19 cellular contexts compared by ENCODE assay signal in genomic region chr10:119286983-119287612, GRCh38.
DNase-seq lines count a peak whose midpoint lies in the region; ATAC-seq and TF ChIP-seq lines count a peak whose summit lies in the region.
"Had no signal": no experiment of that assay in that cellular context is flagged by ENCODE, and none has a peak within 500 bp of the region (broad histone marks: within the 10 kb centered on the region; RNA-seq: fewer than 3 reads in every experiment).

No MANE protein-coding gene starts in this region.

- H3K4me1 Mint-ChIP-seq in activated CD8-positive, alpha-beta memory T cell treated with anti-CD3 and anti-CD28 coated beads, Interleukin-2, amount 10 ng/mL, durations not matched to agents 7 days and 5 days, result peaks cover 76% of the 10 kb centered on the region
- peaks cover 58 to 82% (median 70%) of the 10 kb centered on the region in 3 donors for H3K4me1 Mint-ChIP-seq in CD8-positive, alpha-beta memory T cell
- H3K4me1 Mint-ChIP-seq in activated naive CD8-positive, alpha-beta T cell treated with anti-CD3 and anti-CD28 coated beads, Interleukin-2, amount 50 U/mL, for 24 hours, result peaks cover 70% of the 10 kb centered on the region

- intact Hi-C loops in gastrocnemius medialis (cut with DNase I; ENCODE audit: low total_unique reads), result no loop called here

- H3K36me3 ChIP-seq in CD8-positive, alpha-beta memory T cell (ENCODE audit: insufficient read depth, low read length), result no peaks in the 10 kb centered on the region
- H3K36me3 ChIP-seq in gastrocnemius medialis, result no peaks in the 10 kb centered on the region
- H3K36me3 ChIP-seq: prostate gland, SJCRH30, spleen had no signal

- CTCF ChIA-PET in activated CD8-positive, alpha-beta memory T cell treated with anti-CD3 and anti-CD28 coated beads, Interleukin-2, amount 10 ng/mL, durations not matched to agents 7 days and 5 days (lab: Charles Lee), result interaction anchor here (1.0 to 3.4 kb wide), 6 partner anchors 16 to 80 kb away, joined by 3 to 10 read pairs (median 3); partner anchors contain the start of gene GRK5
- CTCF ChIA-PET in CD8-positive, alpha-beta memory T cell (lab: Charles Lee), result no interaction called here

- no peak for ATAC-seq in activated CD8-positive, alpha-beta memory T cell treated with anti-CD3 and anti-CD28 coated beads, Interleukin-2, amount 10 ng/mL, durations not matched to agents 7 days and 5 days
- ATAC-seq in activated naive CD8-positive, alpha-beta T cell treated with anti-CD3 and anti-CD28 coated beads, Interleukin-2, amount 50 U/mL, for 24 hours, result no peak
- no peak for ATAC-seq in gastrocnemius medialis
- no peak for ATAC-seq in GM18858 (IDR thresholded peaks at IDR 0.05; ENCODE audit: unreplicated experiment)

- no peaks in the 10 kb centered on the region for H3K27me3 Mint-ChIP-seq in activated CD8-positive, alpha-beta memory T cell treated with anti-CD3 and anti-CD28 coated beads, Interleukin-2, amount 10 ng/mL, durations not matched to agents 7 days and 5 days
- peaks cover 0 to 1% of the 10 kb centered on the region in 2 donors for H3K27me3 Mint-ChIP-seq in CD8-positive, alpha-beta memory T cell
- H3K27me3 Mint-ChIP-seq in activated naive CD8-positive, alpha-beta T cell treated with anti-CD3 and anti-CD28 coated beads, Interleukin-2, amount 50 U/mL, for 24 hours, result no peaks in the 10 kb centered on the region

- H3K4me1 ChIP-seq in CD8-positive, alpha-beta memory T cell (ENCODE audit: insufficient read depth, low read length), result peaks cover 88% of the 10 kb centered on the region
- H3K4me1 ChIP-seq in gastrocnemius medialis, result peaks cover 52 to 63% of the 10 kb centered on the region in 2 donors

- no peak overlapping the region for H3K4me3 Mint-ChIP-seq in activated CD8-positive, alpha-beta memory T cell treated with anti-CD3 and anti-CD28 coated beads, Interleukin-2, amount 10 ng/mL, durations not matched to agents 7 days and 5 days
- H3K4me3 Mint-ChIP-seq in CD8-positive, alpha-beta memory T cell, result peak overlapping the region in 6 of 7 donors; percentile 9 to 72 (median 42)
- no peak overlapping the region for H3K4me3 Mint-ChIP-seq in activated naive CD8-positive, alpha-beta T cell treated with anti-CD3 and anti-CD28 coated beads, Interleukin-2, amount 50 U/mL, for 24 hours
- H3K4me3 Mint-ChIP-seq: CD14-positive monocyte had no signal

- no peak overlapping the region for H3K4me3 ChIP-seq in CD8-positive, alpha-beta memory T cell (ENCODE audit: low read length)
- H3K4me3 ChIP-seq in gastrocnemius medialis, result no peak overlapping the region
- H3K4me3 ChIP-seq: PC-9, prostate gland, SJCRH30, spleen had no signal

- peak overlapping the region; percentile 43 for H3K27ac Mint-ChIP-seq in activated CD8-positive, alpha-beta memory T cell treated with anti-CD3 and anti-CD28 coated beads, Interleukin-2, amount 10 ng/mL, durations not matched to agents 7 days and 5 days
- peak overlapping the region in 6 of 8 donors; percentile 10 to 94 (median 89) for H3K27ac Mint-ChIP-seq in CD8-positive, alpha-beta memory T cell
- peak overlapping the region; percentile 23 for H3K27ac Mint-ChIP-seq in activated naive CD8-positive, alpha-beta T cell treated with anti-CD3 and anti-CD28 coated beads, Interleukin-2, amount 50 U/mL, for 24 hours

- H3K9me3 Mint-ChIP-seq in activated CD8-positive, alpha-beta memory T cell treated with anti-CD3 and anti-CD28 coated beads, Interleukin-2, amount 10 ng/mL, durations not matched to agents 7 days and 5 days (ENCODE audit: low read depth), result no peaks in the 10 kb centered on the region
- H3K9me3 Mint-ChIP-seq in CD8-positive, alpha-beta memory T cell, result no peaks in the 10 kb centered on the region
- no peaks in the 10 kb centered on the region for H3K9me3 Mint-ChIP-seq in activated naive CD8-positive, alpha-beta T cell treated with anti-CD3 and anti-CD28 coated beads, Interleukin-2, amount 50 U/mL, for 24 hours

- no peaks in the 10 kb centered on the region for H3K9me3 ChIP-seq in CD8-positive, alpha-beta memory T cell (ENCODE audit: low read length)
- H3K9me3 ChIP-seq in gastrocnemius medialis, result no peaks in the 10 kb centered on the region
- H3K9me3 ChIP-seq: prostate gland, SJCRH30, spleen had no signal

- no peak overlapping the region for H3K27ac ChIP-seq in CD8-positive, alpha-beta memory T cell (ENCODE audit: low read depth, low read length)
- H3K27ac ChIP-seq in gastrocnemius medialis, result peak overlapping the region; percentile 51 to 85 (median 72)
- H3K27ac ChIP-seq: PC-9, SJCRH30 had no signal

- H3K36me3 Mint-ChIP-seq in activated CD8-positive, alpha-beta memory T cell treated with anti-CD3 and anti-CD28 coated beads, Interleukin-2, amount 10 ng/mL, durations not matched to agents 7 days and 5 days, result peaks cover 4% of the 10 kb centered on the region
- peaks cover 0 to 3% (median 0%) of the 10 kb centered on the region in 3 donors for H3K36me3 Mint-ChIP-seq in CD8-positive, alpha-beta memory T cell
- H3K36me3 Mint-ChIP-seq in activated naive CD8-positive, alpha-beta T cell treated with anti-CD3 and anti-CD28 coated beads, Interleukin-2, amount 50 U/mL, for 24 hours (ENCODE audit: low read depth), result no peaks in the 10 kb centered on the region

- no peak for DNase-seq in activated CD8-positive, alpha-beta memory T cell treated with anti-CD3 and anti-CD28 coated beads, Interleukin-2, amount 10 ng/mL, durations not matched to agents 7 days and 5 days
- DNase-seq in activated CD8-positive, alpha-beta memory T cell treated with anti-CD3 and anti-CD28 coated beads for 24 hours, result no peak
- DNase-seq in CD8-positive, alpha-beta memory T cell, result no peak
- DNase-seq in activated naive CD8-positive, alpha-beta T cell treated with anti-CD3 and anti-CD28 coated beads, Interleukin-2, amount 50 U/mL, for 24 hours, result no peak
- DNase-seq in gastrocnemius medialis, result no peak
- DNase-seq in NCI-H1694 treated with DMSO at 0.1 percent for 48 hours (lab: John Stamatoyannopoulos, UW), result no peak
- DNase-seq in SW 1271 (lab: John Stamatoyannopoulos, UW), result no peak
- DNase-seq: activated T-cell treated with anti-CD3 and anti-CD28 coated beads for 4 hours, amygdala, caudate nucleus, NCI-H1417 treated with DMSO at 0.1 percent for 48 hours, NCI-H82, PC-9, SJCRH30, spleen, T1000 had no signal

- in situ Hi-C loops in gastrocnemius medialis (cut with MboI; ENCODE audit: low sequenced_read_pairs in 4 of 4), result no loop called here

- no peak for TF ChIP-seq CTCF in gastrocnemius medialis (IDR thresholded peaks at IDR 0.05 in 4 of 5, conservative IDR thresholded peaks at IDR 0.05 in 1 of 5)

- no peaks in the 10 kb centered on the region for H3K27me3 ChIP-seq in CD8-positive, alpha-beta memory T cell (ENCODE audit: insufficient read depth, low read length, poor library complexity, severe bottlenecking)
- no peaks in the 10 kb centered on the region for H3K27me3 ChIP-seq in gastrocnemius medialis
- H3K27me3 ChIP-seq: SJCRH30, spleen had no signal

- POLR2A ChIA-PET in CD8-positive, alpha-beta memory T cell (lab: Charles Lee), result no interaction called here

- no peak for TF ChIP-seq POLR2A in gastrocnemius medialis (IDR thresholded peaks at IDR 0.05)

Comparison
In these comparisons a context has a peak if more than half of its experiments do, and no peak if none do; other contexts are left out.
1. H3K27ac Mint-ChIP-seq: peak in every context shown above with its lines; median percentile 89 in CD8-positive, alpha-beta memory T cell; 43 in activated CD8-positive, alpha-beta memory T cell treated with anti-CD3 and anti-CD28 coated beads, Interleukin-2, amount 10 ng/mL, durations not matched to agents 7 days and 5 days; 23 in activated naive CD8-positive, alpha-beta T cell treated with anti-CD3 and anti-CD28 coated beads, Interleukin-2, amount 50 U/mL, for 24 hours.
2. H3K4me3 Mint-ChIP-seq: peak in CD8-positive, alpha-beta memory T cell (6 of 7); none in activated CD8-positive, alpha-beta memory T cell treated with anti-CD3 and anti-CD28 coated beads, Interleukin-2, amount 10 ng/mL, durations not matched to agents 7 days and 5 days (single experiment) and activated naive CD8-positive, alpha-beta T cell treated with anti-CD3 and anti-CD28 coated beads, Interleukin-2, amount 50 U/mL, for 24 hours (single experiment).